Comparison of ENCODE assay signal across 9 cellular contexts in the genomic region with DNA sequence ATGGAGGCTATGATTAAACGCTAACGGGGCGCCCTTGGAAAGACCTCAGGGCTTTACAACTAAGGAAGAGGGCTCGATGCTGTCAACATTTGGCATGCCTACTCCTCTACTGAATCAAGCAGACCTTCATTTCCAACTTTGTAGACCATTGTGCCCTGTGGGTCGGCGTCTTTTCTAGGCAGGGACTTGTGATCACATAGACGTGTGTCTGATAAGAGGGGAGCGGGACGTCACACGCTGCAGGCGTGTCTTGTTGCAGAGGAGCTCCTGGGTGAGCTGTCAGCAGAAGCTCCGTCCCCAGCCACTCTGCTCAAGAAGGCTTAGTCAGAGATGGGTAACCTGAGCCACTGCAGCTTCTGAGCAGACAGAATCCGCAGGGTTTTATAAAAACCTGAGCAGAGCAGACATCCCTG. TPM values are rescaled to one million over a fixed set of nuclear protein-coding genes. Genes with fewer than 3 reads are reported as not detected.
DNase-seq lines count a peak whose midpoint lies in the region; ATAC-seq, FAIRE-seq and TF ChIP-seq lines count a peak whose summit lies in the region.
"Had no signal": no experiment of that assay in that cellular context is flagged by ENCODE, and none has a peak within 500 bp of the region (broad histone marks: within the 10 kb centered on the region; RNA-seq: fewer than 3 reads in every experiment).

No MANE protein-coding gene starts in this region.

- no peaks in the 10 kb centered on the region for H3K36me3 Mint-ChIP-seq in neural crest cell (ENCODE audit: low read depth)

- WGBS in small intestine, 3 donors: 75 to 84% (median 82%) methylated on average over 13 of the region's 13 CpGs

- CTCF ChIA-PET in Panc1 (lab: Charles Lee) (no interaction called here), PC-9 (lab: Charles Lee) (interaction anchor here (0.9 kb wide), 1 partner anchor 15 kb away, joined by 3 read pairs; no protein-coding TSS in a partner anchor)

- H3K9me3 Mint-ChIP-seq in neural crest cell: no peaks in the 10 kb centered on the region

- peak overlapping the region; percentile 75 to 90 for H3K4me3 ChIP-seq in Panc1 (ENCODE audit: low read depth in 2 of 2, low read length in 2 of 2)
- H3K4me3 ChIP-seq in choroid plexus epithelial cell (ENCODE audit: low read depth, low read length): no peak overlapping the region
- no peak overlapping the region for H3K4me3 ChIP-seq in small intestine (ENCODE audit: low read depth in 1 of 2, low read length in 2 of 2)
- H3K4me3 ChIP-seq in PC-9: no peak overlapping the region

- intact Hi-C loops in Panc1 (cut with micrococcal nuclease; ENCODE audit: unreplicated experiment): no loop called here
- intact Hi-C loops in PC-9 (cut with micrococcal nuclease; ENCODE audit: unreplicated experiment): no loop called here

- peaks cover 16% of the 10 kb centered on the region; the same call in 1 of the 2 replicates for H3F3A ChIP-seq in PC-9 (ENCODE audit: insufficient read depth, low read depth)

- H3K79me2 ChIP-seq in PC-9 (ENCODE audit: low read depth): peaks cover 62% of the 10 kb centered on the region

- DNase-seq in GM03348 (ENCODE audit: low spot score) (peak; percentile 44), Panc1 (ENCODE audit: low read depth, low spot score) (no peak), choroid plexus epithelial cell (ENCODE audit: low read depth) (peak; percentile 77), neural crest cell (ENCODE audit: low read depth, low spot score) (no peak), small intestine (no peak), PC-9 (no peak), H4 (ENCODE audit: low spot score) (no peak), NCI-H1694 (lab: John Stamatoyannopoulos, UW) (no peak)

- H3K27ac ChIP-seq in Panc1 (ENCODE audit: low read length) (peak overlapping the region; percentile 94), small intestine (ENCODE audit: low read depth in 1 of 2, low read length in 1 of 2) (no peak overlapping the region), PC-9 (no peak overlapping the region)

- peaks cover 31% of the 10 kb centered on the region for H3K4me1 Mint-ChIP-seq in neural crest cell

- H3K9me3 ChIP-seq in Panc1 (ENCODE audit: control insufficient read depth, insufficient read depth, low read depth, low read length) (no peaks in the 10 kb centered on the region), small intestine (ENCODE audit: control insufficient read depth, low read depth) (no peaks in the 10 kb centered on the region), PC-9 (ENCODE audit: insufficient read depth, low read depth) (no peaks in the 10 kb centered on the region)

- H3K27me3 Mint-ChIP-seq in neural crest cell (ENCODE audit: low read depth): peaks cover 5% of the 10 kb centered on the region

- no peak for ATAC-seq in Panc1

- peaks cover 10% of the 10 kb centered on the region for H4K20me1 ChIP-seq in PC-9 (ENCODE audit: insufficient read depth)

- no peak for FAIRE-seq in small intestine (lab: Jason Lieb, UNC)
- FAIRE-seq: endothelial cell of umbilical vein had no signal

- peak overlapping the region; percentile 91 for H3K4me3 Mint-ChIP-seq in neural crest cell

- BruUV-seq in Panc1 (replicated peaks; lab: Mats Ljungman, UMichigan): no TSS peak
- no TSS peak for BruUV-seq in PC-9 (replicated peaks; lab: Mats Ljungman, UMichigan)

- no peak overlapping the region for H3K27ac Mint-ChIP-seq in neural crest cell (ENCODE audit: unreplicated experiment)

- H2AFZ ChIP-seq in PC-9: no peak overlapping the region

- in situ Hi-C loops in Panc1 (cut with HindIII; ENCODE audit: low pct_unique_long_range_greater_than_20kb, low sequenced_read_pairs): no loop called here

- no peaks in the 10 kb centered on the region for H3K9me2 ChIP-seq in PC-9 (ENCODE audit: insufficient read depth)

- H3K4me1 ChIP-seq in Panc1 (ENCODE audit: control insufficient read depth, insufficient read depth, low read length) (peaks cover 48% of the 10 kb centered on the region), small intestine (ENCODE audit: control insufficient read depth in 2 of 2, insufficient read depth in 1 of 2, low read depth in 1 of 2, low read length in 1 of 2) (peaks cover 0 to 3% of the 10 kb centered on the region in 2 donors), PC-9 (replicated peaks; ENCODE audit: insufficient read depth) (peaks cover 18% of the 10 kb centered on the region)

- H3K36me3 ChIP-seq in Panc1 (ENCODE audit: control insufficient read depth, insufficient read depth, low read length) (peaks cover 3% of the 10 kb centered on the region; the same call in 1 of the 2 replicates), small intestine (ENCODE audit: control insufficient read depth in 2 of 2, insufficient read depth in 2 of 2, low read length in 2 of 2) (no peaks in the 10 kb centered on the region), PC-9 (ENCODE audit: low read depth) (no peaks in the 10 kb centered on the region)

- H3K4me2 ChIP-seq in PC-9: no peak overlapping the region

- H3K27me3 ChIP-seq in Panc1 (ENCODE audit: control insufficient read depth, insufficient read depth, low read length): no peaks in the 10 kb centered on the region
- H3K27me3 ChIP-seq in small intestine (ENCODE audit: control insufficient read depth in 2 of 2, insufficient read depth in 2 of 2, low read length in 2 of 2): no peaks in the 10 kb centered on the region
- H3K27me3 ChIP-seq in PC-9 (ENCODE audit: insufficient read depth, low read depth): no peaks in the 10 kb centered on the region

- TF ChIP-seq CTCF in Panc1 (IDR thresholded peaks at IDR 0.05) (no peak), choroid plexus epithelial cell (conservative IDR thresholded peaks at IDR 0.05; ENCODE audit: low read depth, low read length) (no peak), neural crest cell (conservative IDR thresholded peaks at IDR 0.05) (no peak), PC-9 (conservative IDR thresholded peaks at IDR 0.05) (no peak)

- POLR2A ChIA-PET in Panc1 (lab: Charles Lee): no interaction called here
- POLR2A ChIA-PET in PC-9 (lab: Charles Lee; ENCODE audit: unreplicated experiment): no interaction called here

RNA-seq across cellular contexts. Expression of gene MAPK8IP3, which starts 2.8 kb away (rescaled TPM):
- total RNA-seq in Panc1 (2021; ENCODE audit: unreplicated experiment) (108 TPM), neural crest cell (111 and 113 TPM in 2 replicates), PC-9 (2021) (119 and 125 TPM in 2 replicates)
- 113 TPM for polyA plus RNA-seq in Panc1 (2012; ENCODE audit: insufficient read length)
- 10 to 100 TPM; 26.2 to 41.4 (median 37.8) TPM for polyA plus RNA-seq in small intestine
- total RNA-seq in H4 (2014; rRNA removed; shearing (Covaris generic)): 2.6 and 4.4 TPM in 2 replicates

RNA-seq across cellular contexts. Expression of gene JPT2, which starts 30.7 kb away (rescaled TPM):
- 200 TPM for total RNA-seq in Panc1 (2021; ENCODE audit: unreplicated experiment)
- 144 TPM for polyA plus RNA-seq in Panc1 (2012; ENCODE audit: insufficient read length)
- 247 and 261 TPM in 2 replicates for total RNA-seq in neural crest cell
- 10 to 100 TPM; 17.0 to 51.7 (median 20.8) TPM for polyA plus RNA-seq in small intestine
- 199 and 244 TPM in 2 replicates for total RNA-seq in PC-9 (2021)
- total RNA-seq in H4 (2014; rRNA removed; shearing (Covaris generic)): 54.4 and 71.2 TPM in 2 replicates

Comparison
In these comparisons a context has a peak if more than half of its experiments do, and no peak if none do; other contexts are left out.
1. DNase-seq: peak in GM03348 (single experiment) and choroid plexus epithelial cell (single experiment); none in Panc1 (single experiment), neural crest cell (single experiment), small intestine (single experiment), PC-9 (0 of 2), H4 (single experiment) and NCI-H1694 (single experiment).
2. H3K4me3 ChIP-seq: peak in Panc1 (2 of 2); none in choroid plexus epithelial cell (single experiment), small intestine (0 of 2) and PC-9 (single experiment).
3. RNA of gene MAPK8IP3, which starts 2.8 kb away (total RNA-seq): 119 to 125 TPM in PC-9, 111 to 113 TPM in neural crest cell and 108 TPM in Panc1 (single experiment); 2.6 to 4.4 TPM in H4; every median in the first group is over 10 times any median in the second.